8 cellular contexts compared by ENCODE assay signal in genomic region chr17:42552736-42553135, GRCh38. TPM values are rescaled to one million over a fixed set of nuclear protein-coding genes. Genes with fewer than 3 reads are reported as not detected.
A peak's percentile ranks its signal among the peaks of the same experiment; 100 is the strongest.
DNase-seq lines count a peak whose midpoint lies in the region; ATAC-seq, FAIRE-seq and TF ChIP-seq lines count a peak whose summit lies in the region.
"Not testable (repeated sequence)": the region's sequence is repeated elsewhere in the genome, so short reads cannot be mapped to it uniquely, and the experiment has no call there.

Gene HSD17B1 (plus strand): TSS chr17:42552923. CDS start chr17:42552934, 11 bp downstream.

- CTCF ChIA-PET in CD4-positive, alpha-beta T cell (lab: Charles Lee); activated B cell treated with CpG ODN at 0.5 μM for 24 hours (lab: Charles Lee); K562 (lab: Yijun Ruan, JAX; ENCODE audit: low intra/inter-chr PET ratio): not testable (repeated sequence)

- peak within 1 kb of the TSS; percentile 66 to 100 for H3K9ac ChIP-seq in K562 (ENCODE audit: insufficient read depth in 1 of 2, low read depth in 2 of 2, low read length in 2 of 2)

- TF ChIP-seq CTCF in CD4-positive, alpha-beta T cell (IDR thresholded peaks at IDR 0.05); activated B cell treated with CpG ODN at 0.5 μM for 24 hours (IDR thresholded peaks at IDR 0.05); K562 (IDR thresholded peaks at IDR 0.05 in 2 of 3, conservative IDR thresholded peaks at IDR 0.05 in 1 of 3; ENCODE audit: insufficient read depth in 2 of 3, low read depth in 1 of 3, low read length in 3 of 3); esophagus muscularis mucosa (IDR thresholded peaks at IDR 0.05); right lobe of liver (IDR thresholded peaks at IDR 0.05); osteocyte (IDR thresholded peaks at IDR 0.05): not testable (repeated sequence)

- 67% methylated on average over 8 of the region's 15 CpGs for WGBS in K562 (ENCODE audit: insufficient coverage, low coverage, missing lambda C conversion rate)
- 85% methylated on average over 4 of the region's 15 CpGs for WGBS in esophagus muscularis mucosa
- WGBS in right lobe of liver (ENCODE audit: insufficient coverage, low coverage, low lambda C conversion rate, missing lambda C conversion rate), result no CpG with 5 or more reads among the region's 15 CpGs
- WGBS in thymus, result 98% methylated on average over 15 of the region's 15 CpGs

- not testable (repeated sequence) for TF ChIP-seq EP300 in K562 (IDR thresholded peaks at IDR 0.05; ENCODE audit: low read length); esophagus muscularis mucosa (IDR thresholded peaks at IDR 0.05)

- BruUV-seq in K562 (replicated peaks; lab: Mats Ljungman, UMichigan), result not testable (repeated sequence)

- peak within 1 kb of the TSS; percentile 87 for H3K4me3 ChIP-seq in K562
- peak within 1 kb of the TSS; percentile 77 to 90 (median 88) for H3K4me3 ChIP-seq in esophagus muscularis mucosa
- H3K4me3 ChIP-seq in right lobe of liver, result peak within 1 kb of the TSS; percentile 89 to 92 (median 89)
- H3K4me3 ChIP-seq in thymus (ENCODE audit: low read length), result peak within 1 kb of the TSS; percentile 73

- intact Hi-C loops in CD4-positive, alpha-beta T cell (cut with DNase I, micrococcal nuclease); activated B cell treated with CpG ODN at 0.5 μM for 24 hours (cut with micrococcal nuclease); K562 (cut with micrococcal nuclease); esophagus muscularis mucosa (cut with DNase I); right lobe of liver (cut with DNase I): not testable (repeated sequence)

- peak within 1 kb of the TSS; percentile 93 for H3K4me3 Mint-ChIP-seq in CD4-positive, alpha-beta T cell
- peak within 1 kb of the TSS; percentile 89 to 98 (median 94) for H3K4me3 Mint-ChIP-seq in IgD-negative memory B cell
- peak within 1 kb of the TSS; percentile 93 for H3K4me3 Mint-ChIP-seq in activated B cell treated with CpG ODN at 0.5 μM for 24 hours
- peak within 1 kb of the TSS; percentile 91 for H3K4me3 Mint-ChIP-seq in osteocyte (ENCODE audit: unreplicated experiment)

- H3K9me3 Mint-ChIP-seq in CD4-positive, alpha-beta T cell; IgD-negative memory B cell; activated B cell treated with CpG ODN at 0.5 μM for 24 hours; osteocyte (ENCODE audit: unreplicated experiment): not testable (repeated sequence)

- not testable (repeated sequence) for H4K20me1 ChIP-seq in K562 (replicated peaks; ENCODE audit: control insufficient read depth, insufficient read depth, low read length)

- in situ Hi-C loops in K562 (cut with MboI), result not testable (repeated sequence)

- H3K4me1 Mint-ChIP-seq in CD4-positive, alpha-beta T cell (ENCODE audit: low read depth), result peaks cover 39% of the 10 kb centered on the region
- H3K4me1 Mint-ChIP-seq in IgD-negative memory B cell (peaks cover 15 to 19% (median 18%) of the 10 kb centered on the region in 3 donors), activated B cell treated with CpG ODN at 0.5 μM for 24 hours (peaks cover 37% of the 10 kb centered on the region), osteocyte (ENCODE audit: unreplicated experiment) (peaks cover 24% of the 10 kb centered on the region)

- ATAC-seq in CD4-positive, alpha-beta T cell (ENCODE audit: poor library complexity); activated B cell treated with CpG ODN at 0.5 μM for 24 hours (ENCODE audit: low read depth); K562; right lobe of liver: not testable (repeated sequence)

- peak within 1 kb of the TSS; percentile 96 for H3K4me2 ChIP-seq in K562 (ENCODE audit: insufficient read depth, low read length)

- H3K27ac Mint-ChIP-seq in CD4-positive, alpha-beta T cell, result peak within 1 kb of the TSS; percentile 90
- H3K27ac Mint-ChIP-seq in IgD-negative memory B cell (peak within 1 kb of the TSS; percentile 74 to 96 (median 96)), activated B cell treated with CpG ODN at 0.5 μM for 24 hours (peak within 1 kb of the TSS; percentile 93), osteocyte (ENCODE audit: unreplicated experiment) (peak within 1 kb of the TSS; percentile 54)

- not testable (repeated sequence) for H3K36me3 Mint-ChIP-seq in CD4-positive, alpha-beta T cell (ENCODE audit: low read depth); IgD-negative memory B cell; activated B cell treated with CpG ODN at 0.5 μM for 24 hours (ENCODE audit: low read depth); osteocyte (ENCODE audit: unreplicated experiment)

- not testable (repeated sequence) for TF ChIP-seq POLR2A in K562 (conservative IDR thresholded peaks at IDR 0.05); esophagus muscularis mucosa (IDR thresholded peaks at IDR 0.05; ENCODE audit: low read depth); right lobe of liver (IDR thresholded peaks at IDR 0.05)

- H2AFZ ChIP-seq in K562 (ENCODE audit: low read depth, low read length), result peak within 1 kb of the TSS; percentile 85

- not testable (repeated sequence) for H3K36me3 ChIP-seq in K562 (ENCODE audit: control insufficient read depth, insufficient read depth, low read length); right lobe of liver; thymus (ENCODE audit: control insufficient read depth, insufficient read depth)
- peaks cover 0 to 15% (median 9%) of the 10 kb centered on the region in 4 donors for H3K36me3 ChIP-seq in esophagus muscularis mucosa

- peaks cover 26% of the 10 kb centered on the region for H3K79me2 ChIP-seq in K562 (ENCODE audit: control insufficient read depth, insufficient read depth, low read length)

- H3K9me1 ChIP-seq in K562 (ENCODE audit: control insufficient read depth, insufficient read depth, low read length), result not testable (repeated sequence)

- not testable (repeated sequence) for H3K27me3 Mint-ChIP-seq in CD4-positive, alpha-beta T cell; IgD-negative memory B cell; activated B cell treated with CpG ODN at 0.5 μM for 24 hours; osteocyte (ENCODE audit: unreplicated experiment)

- POLR2A ChIA-PET in CD4-positive, alpha-beta T cell (lab: Charles Lee), result interaction anchor here (1.2 to 2.6 kb wide), 2 partner anchors 17 to 241 kb away, joined by 3 to 14 read pairs; partner anchors contain the start of gene NAGLU
- POLR2A ChIA-PET in activated B cell treated with CpG ODN at 0.5 μM for 24 hours (lab: Charles Lee), result not testable (repeated sequence)
- POLR2A ChIA-PET in K562 (lab: Yijun Ruan, JAX), result interaction anchor here (0.6 to 1.2 kb wide), 2 partner anchors 17 to 263 kb away, joined by 3 read pairs; partner anchors contain the start of gene NAGLU

- not testable (repeated sequence) for H3K27ac ChIP-seq in CD4-positive, alpha-beta T cell (ENCODE audit: low read depth, low read length); right lobe of liver; thymus (ENCODE audit: low read depth)
- H3K27ac ChIP-seq in K562 (ENCODE audit: extremely low read depth, low read depth, low read length) (peak within 1 kb of the TSS; percentile 91), esophagus muscularis mucosa (replicated peaks in 1 of 4) (peak within 1 kb of the TSS in 3 of 4 donors; percentile 83 to 91 (median 90))

- H3K4me1 ChIP-seq in K562 (replicated peaks in 1 of 2; ENCODE audit: control insufficient read depth in 2 of 2, insufficient read depth in 2 of 2, low read length in 2 of 2) (peaks cover 18 to 43% of the 10 kb centered on the region in 2 experiments; a peak in 4 of 5 replicates), esophagus muscularis mucosa (peaks cover 27 to 56% (median 44%) of the 10 kb centered on the region in 4 donors), right lobe of liver (peaks cover 0 to 22% (median 8%) of the 10 kb centered on the region in 4 donors), thymus (ENCODE audit: control insufficient read depth, insufficient read depth, low read length) (peaks cover 16% of the 10 kb centered on the region)

- not testable (repeated sequence) for DNase-seq in CD4-positive, alpha-beta T cell; activated B cell treated with CpG ODN at 0.5 μM for 24 hours; K562 (ENCODE audit: extremely low read depth in 1 of 4, low spot score in 3 of 4); esophagus muscularis mucosa (ENCODE audit: extremely low spot score); right lobe of liver; osteocyte (ENCODE audit: extremely low spot score, unreplicated experiment)

- H3K9me3 ChIP-seq in CD4-positive, alpha-beta T cell (ENCODE audit: control insufficient read depth, low read length); K562 (replicated peaks; ENCODE audit: control insufficient read depth, insufficient read depth, low read depth, low read length); esophagus muscularis mucosa; right lobe of liver; thymus (ENCODE audit: control insufficient read depth): not testable (repeated sequence)

- FAIRE-seq in K562 (lab: Jason Lieb, UNC), result not testable (repeated sequence)

- not testable (repeated sequence) for TF ChIP-seq RAD21 in K562 (CRISPR knock-in tag; conservative IDR thresholded peaks at IDR 0.05 in 1 of 2, IDR thresholded peaks at IDR 0.05 in 1 of 2)

- H3K27me3 ChIP-seq in CD4-positive, alpha-beta T cell (ENCODE audit: control insufficient read depth, insufficient read depth, low read length); K562 (ENCODE audit: control insufficient read depth in 2 of 2, insufficient read depth in 2 of 2, low read length in 2 of 2); esophagus muscularis mucosa; right lobe of liver; thymus (ENCODE audit: control insufficient read depth, insufficient read depth): not testable (repeated sequence)

RNA-seq across cellular contexts. Expression of gene HSD17B1, which starts in this region (rescaled TPM):
- total RNA-seq in CD4-positive, alpha-beta T cell, result under 1 TPM; 0.80 to 0.81 TPM
- polyA plus RNA-seq in IgD-negative memory B cell, result 0.39 TPM
- total RNA-seq in activated B cell treated with CpG ODN at 0.5 μM for 24 hours, result 0.86 and 1.2 TPM in 2 replicates
- total RNA-seq in K562 (2011; cell fraction: chromatin; rRNA removed; ENCODE audit: low replicate concordance), result 3.9 and 8.6 TPM in 2 replicates
- total RNA-seq in K562 (2011; cell fraction: nucleolus; rRNA removed), result 9.5 TPM in 2 replicates
- 5.4 and 5.5 TPM in 2 replicates for total RNA-seq in K562 (2011; cell fraction: nucleoplasm; rRNA removed)
- total RNA-seq in K562 (2014; rRNA removed), result 21.1 and 25.0 TPM in 2 replicates
- total RNA-seq in K562 (2014; rRNA removed; fragmentation: Illumina TruSeq; extraction: Trizol), result 1.1 and 1.3 TPM in 2 replicates
- total RNA-seq in K562 (2015; rRNA removed; fragmentation: Illumina TruSeq; extraction: Trizol), result 6.7 and 7.1 TPM in 2 replicates
- 12.9 and 13.9 TPM in 2 replicates for total RNA-seq in K562 (2021)
- polyA plus RNA-seq in K562 (2011; rRNA removed), result 3.6 and 5.3 TPM in 2 replicates
- 6.4 and 18.6 TPM in 2 replicates for polyA plus RNA-seq in K562 (2011; cell fraction: cytosol; rRNA removed)
- polyA plus RNA-seq in K562 (2011; cell fraction: nucleus; rRNA removed), result 3.8 and 8.0 TPM in 2 replicates
- polyA plus RNA-seq in K562 (2012), result 10.9 and 13.0 TPM in 2 replicates
- 1.6 and 7.0 TPM in 2 replicates for polyA plus RNA-seq in K562 (2014; fragmentation: Illumina TruSeq; extraction: Trizol)
- polyA plus RNA-seq in K562 (2014; fragmentation: Nextera tagmentation; extraction: Ambion mirVana), result under 1 TPM; 0.55 to 0.73 TPM
- 17.0 and 17.3 TPM in 2 replicates for polyA plus RNA-seq in K562 (2014; rRNA removed)
- polyA minus RNA-seq in K562 (2011; rRNA and poly(A)+ RNA removed), result 0.66 and 0.84 TPM in 2 replicates
- polyA minus RNA-seq in K562 (2011; cell fraction: cytosol; rRNA and poly(A)+ RNA removed), result 4.9 and 8.0 TPM in 2 replicates
- polyA minus RNA-seq in K562 (2011; cell fraction: nucleus; rRNA and poly(A)+ RNA removed), result 2.3 and 2.7 TPM in 2 replicates
- total RNA-seq in esophagus muscularis mucosa, result 1 to 10 TPM in 1 of 4 donors, under 1 TPM in 3; 0.13 to 2.5 (median 0.62) TPM
- 1 to 10 TPM in 1 of 6 experiments, under 1 TPM in 5; 0.31 to 1.1 (median 0.87) TPM for total RNA-seq in right lobe of liver
- total RNA-seq in osteocyte, result 1.2 and 1.4 TPM in 2 replicates
- 6.1 TPM for polyA plus RNA-seq in thymus
